In genomic region chr7:19916011-19916410, GRCh38 we compare ENCODE assay signal across 25 cellular contexts.
DNase-seq lines count a peak whose midpoint lies in the region; ATAC-seq, FAIRE-seq and TF ChIP-seq lines count a peak whose summit lies in the region.
"Had no signal": no experiment of that assay in that cellular context is flagged by ENCODE, and none has a peak within 500 bp of the region (broad histone marks: within the 10 kb centered on the region; RNA-seq: fewer than 3 reads in every experiment).

No MANE protein-coding gene starts in this region.

- H3K9me3 ChIP-seq in adipocyte (ENCODE audit: control insufficient read depth, low read length) (no peaks in the 10 kb centered on the region), keratinocyte (ENCODE audit: control insufficient read depth, low read depth, low read length) (no peaks in the 10 kb centered on the region)
- no peaks in the 10 kb centered on the region for H3K9me3 ChIP-seq in CD4-positive, alpha-beta memory T cell (ENCODE audit: control insufficient read depth in 1 of 2, low read length in 2 of 2)
- H3K9me3 ChIP-seq: esophagus squamous epithelium, neutrophil, right lobe of liver had no signal

- H3K27ac ChIP-seq in keratinocyte (ENCODE audit: control insufficient read depth, insufficient read depth, low read length), result peak overlapping the region; percentile 6
- H3K27ac ChIP-seq in CD4-positive, alpha-beta memory T cell (ENCODE audit: low read depth, low read length), result no peak overlapping the region
- H3K27ac ChIP-seq: cardiac muscle cell, esophagus squamous epithelium, neutrophil, right lobe of liver, WERI-Rb-1 had no signal

- no peaks in the 10 kb centered on the region for H3K4me1 Mint-ChIP-seq in CD4-positive, alpha-beta memory T cell
- H3K4me1 Mint-ChIP-seq: activated CD4-positive, alpha-beta memory T cell treated with anti-CD3 and anti-CD28 coated beads, Interleukin-2, amount 10 ng/mL, durations not matched to agents 7 days and 5 days; activated naive CD4-positive, alpha-beta T cell treated with anti-CD3 and anti-CD28 coated beads, Interleukin-2, amount 50 U/mL, for 24 hours had no signal

- H3K36me3 ChIP-seq in adipocyte (ENCODE audit: control insufficient read depth, insufficient read depth, low read length, severe bottlenecking) (no peaks in the 10 kb centered on the region), keratinocyte (ENCODE audit: control insufficient read depth in 2 of 2, extremely low read depth in 1 of 2, insufficient read depth in 2 of 2, low read length in 2 of 2) (no peaks in the 10 kb centered on the region), H7 (replicated peaks; ENCODE audit: control insufficient read depth, insufficient read depth, low read length) (no peaks in the 10 kb centered on the region)
- no peaks in the 10 kb centered on the region for H3K36me3 ChIP-seq in CD4-positive, alpha-beta memory T cell (ENCODE audit: insufficient read depth, low read length)
- H3K36me3 ChIP-seq: cardiac muscle cell, esophagus squamous epithelium, neutrophil, right lobe of liver, WERI-Rb-1 had no signal

- DNase-seq in AG08395 (ENCODE audit: low spot score) (peak; percentile 10), HS-5 (ENCODE audit: low read depth) (peak; percentile 63), adipocyte (ENCODE audit: low read depth) (no peak), keratinocyte (ENCODE audit: low read depth, low spot score) (peak; percentile 36), H7 (no peak), superior temporal gyrus (ENCODE audit: extremely low spot score) (no peak)
- no peak for DNase-seq in CD4-positive, alpha-beta memory T cell
- DNase-seq: activated CD4-positive, alpha-beta memory T cell treated with anti-CD3 and anti-CD28 coated beads, Interleukin-2, amount 10 ng/mL, durations not matched to agents 7 days and 5 days; activated T-cell treated with anti-CD3 and anti-CD28 coated beads, Interleukin-2, amount 50 U/mL, for 4 hours; COR-L47; esophagus squamous epithelium; GOT3; Kasumi-1; left cardiac atrium; NCI-H146; NCI-H2227 treated with DMSO at 0.1 percent for 48 hours; NK-92 treated with Interleukin-12 subunit alpha and Interleukin-12 subunit beta, amount 100 ng/mL, for 24 hours; right lobe of liver; Right ventricle myocardium superior; WERI-Rb-1 had no signal

- no peak for TF ChIP-seq CTCF in keratinocyte (optimal IDR thresholded peaks at IDR 0.05 in 1 of 3, IDR thresholded peaks at IDR 0.05 in 1 of 3, conservative IDR thresholded peaks at IDR 0.05 in 1 of 3; ENCODE audit: extremely low read depth in 1 of 3, insufficient read depth in 2 of 3, low read length in 3 of 3)

- H3K79me2 ChIP-seq in keratinocyte (ENCODE audit: control insufficient read depth, insufficient read depth, low read length), result no peaks in the 10 kb centered on the region

- peaks cover 46% of the 10 kb centered on the region for H3K4me1 ChIP-seq in adipocyte (ENCODE audit: control insufficient read depth, insufficient read depth, low read length)
- H3K4me1 ChIP-seq in keratinocyte (ENCODE audit: control insufficient read depth, extremely low read depth, insufficient read depth, low read length), result peaks cover 36% of the 10 kb centered on the region
- no peaks in the 10 kb centered on the region for H3K4me1 ChIP-seq in CD4-positive, alpha-beta memory T cell (ENCODE audit: insufficient read depth, low read length)
- H3K4me1 ChIP-seq: esophagus squamous epithelium, right lobe of liver had no signal

- H3K4me2 ChIP-seq in keratinocyte (ENCODE audit: control insufficient read depth, extremely low read depth, insufficient read depth, low read depth, low read length), result peak overlapping the region; percentile 22

- POLR2A ChIA-PET in CD4-positive, alpha-beta memory T cell (lab: Charles Lee; ENCODE audit: partially characterized antibody), result no interaction called here

- intact Hi-C loops in CD4-positive, alpha-beta memory T cell (cut with micrococcal nuclease), result no loop called here

- no peak for ATAC-seq in GM18517 (IDR thresholded peaks at IDR 0.05; ENCODE audit: unreplicated experiment)
- ATAC-seq: activated T-cell treated with anti-CD3 and anti-CD28 coated beads, Interleukin-2, amount 50 U/mL, for 4 hours; right lobe of liver had no signal

- FAIRE-seq in keratinocyte (lab: Jason Lieb, UNC), result peak; percentile 94
- FAIRE-seq: GM12892 had no signal

- H3K36me3 Mint-ChIP-seq in CD4-positive, alpha-beta memory T cell, result no peaks in the 10 kb centered on the region
- H3K36me3 Mint-ChIP-seq: activated naive CD4-positive, alpha-beta T cell treated with anti-CD3 and anti-CD28 coated beads, Interleukin-2, amount 50 U/mL, for 24 hours had no signal

- H3K9ac ChIP-seq in adipocyte (ENCODE audit: low read length) (peak overlapping the region; percentile 67), keratinocyte (ENCODE audit: control insufficient read depth, extremely low read depth, insufficient read depth, low read length) (no peak overlapping the region)

- H3K27me3 Mint-ChIP-seq in CD4-positive, alpha-beta memory T cell, result no peaks in the 10 kb centered on the region
- H3K27me3 Mint-ChIP-seq: activated CD4-positive, alpha-beta memory T cell treated with anti-CD3 and anti-CD28 coated beads, Interleukin-2, amount 10 ng/mL, durations not matched to agents 7 days and 5 days; activated naive CD4-positive, alpha-beta T cell treated with anti-CD3 and anti-CD28 coated beads, Interleukin-2, amount 50 U/mL, for 24 hours had no signal

- no peak overlapping the region for H3K27ac Mint-ChIP-seq in CD4-positive, alpha-beta memory T cell
- H3K27ac Mint-ChIP-seq: activated CD4-positive, alpha-beta memory T cell treated with anti-CD3 and anti-CD28 coated beads, Interleukin-2, amount 10 ng/mL, durations not matched to agents 7 days and 5 days; activated naive CD4-positive, alpha-beta T cell treated with anti-CD3 and anti-CD28 coated beads, Interleukin-2, amount 50 U/mL, for 24 hours had no signal

- H4K20me1 ChIP-seq in keratinocyte (ENCODE audit: control insufficient read depth, extremely low read depth, insufficient read depth, low read length), result no peaks in the 10 kb centered on the region

- H3K27me3 ChIP-seq in adipocyte (replicated peaks; ENCODE audit: control insufficient read depth, insufficient read depth, low read length), result no peaks in the 10 kb centered on the region
- no peaks in the 10 kb centered on the region for H3K27me3 ChIP-seq in keratinocyte (ENCODE audit: control insufficient read depth, extremely low read depth, insufficient read depth, low read length)
- H3K27me3 ChIP-seq in H7 (ENCODE audit: control insufficient read depth, insufficient read depth, low read length), result no peaks in the 10 kb centered on the region
- H3K27me3 ChIP-seq in CD4-positive, alpha-beta memory T cell (ENCODE audit: insufficient read depth, low read length), result no peaks in the 10 kb centered on the region
- H3K27me3 ChIP-seq: cardiac muscle cell, esophagus squamous epithelium, neutrophil, right lobe of liver had no signal

- dilution Hi-C loops in keratinocyte (cut with MboI; ENCODE audit: extremely low pct_ligation_motif_present, low sequenced_read_pairs), result no loop called here

- H2AFZ ChIP-seq in keratinocyte (ENCODE audit: control insufficient read depth, low read length), result no peak overlapping the region

- CTCF ChIA-PET in CD4-positive, alpha-beta memory T cell (lab: Charles Lee; ENCODE audit: partially characterized antibody), result no interaction called here

- H3K4me3 Mint-ChIP-seq in CD4-positive, alpha-beta memory T cell, result no peak overlapping the region
- H3K4me3 Mint-ChIP-seq: activated CD4-positive, alpha-beta memory T cell treated with anti-CD3 and anti-CD28 coated beads, Interleukin-2, amount 10 ng/mL, durations not matched to agents 7 days and 5 days; activated naive CD4-positive, alpha-beta T cell treated with anti-CD3 and anti-CD28 coated beads, Interleukin-2, amount 50 U/mL, for 24 hours; activated T-cell treated with anti-CD3 and anti-CD28 coated beads, Interleukin-2, amount 50 U/mL, for 4 hours had no signal

- H3K4me3 ChIP-seq in adipocyte (ENCODE audit: low read length) (no peak overlapping the region), keratinocyte (ENCODE audit: control insufficient read depth in 2 of 3, extremely low read depth in 1 of 3, insufficient read depth in 2 of 3, low read depth in 1 of 3, low read length in 3 of 3) (peak overlapping the region in 1 of 3 experiments; percentile 50), H7 (ENCODE audit: insufficient read depth, low read depth, low read length) (no peak overlapping the region)
- H3K4me3 ChIP-seq in CD4-positive, alpha-beta memory T cell (ENCODE audit: low read length in 2 of 2), result no peak overlapping the region
- H3K4me3 ChIP-seq: cardiac muscle cell, esophagus squamous epithelium, right lobe of liver had no signal

- H3K9me3 Mint-ChIP-seq in CD4-positive, alpha-beta memory T cell, result peaks cover 0 to 4% (median under 1%) of the 10 kb centered on the region in 8 donors
- H3K9me3 Mint-ChIP-seq: activated CD4-positive, alpha-beta memory T cell treated with anti-CD3 and anti-CD28 coated beads, Interleukin-2, amount 10 ng/mL, durations not matched to agents 7 days and 5 days; activated naive CD4-positive, alpha-beta T cell treated with anti-CD3 and anti-CD28 coated beads, Interleukin-2, amount 50 U/mL, for 24 hours; activated T-cell treated with anti-CD3 and anti-CD28 coated beads, Interleukin-2, amount 50 U/mL, for 4 hours had no signal

- H3K9me1 ChIP-seq in keratinocyte (ENCODE audit: control insufficient read depth, extremely low read depth, insufficient read depth, low read length), result no peaks in the 10 kb centered on the region

Comparison
In these comparisons a context has a peak if more than half of its experiments do, and no peak if none do; other contexts are left out.
1. DNase-seq: peak in AG08395 (single experiment), HS-5 (single experiment) and keratinocyte (single experiment); none in adipocyte (single experiment), H7 (single experiment), superior temporal gyrus (single experiment) and CD4-positive, alpha-beta memory T cell (0 of 5).